Comparison of ENCODE assay signal across 20 cellular contexts in the genomic region with DNA sequence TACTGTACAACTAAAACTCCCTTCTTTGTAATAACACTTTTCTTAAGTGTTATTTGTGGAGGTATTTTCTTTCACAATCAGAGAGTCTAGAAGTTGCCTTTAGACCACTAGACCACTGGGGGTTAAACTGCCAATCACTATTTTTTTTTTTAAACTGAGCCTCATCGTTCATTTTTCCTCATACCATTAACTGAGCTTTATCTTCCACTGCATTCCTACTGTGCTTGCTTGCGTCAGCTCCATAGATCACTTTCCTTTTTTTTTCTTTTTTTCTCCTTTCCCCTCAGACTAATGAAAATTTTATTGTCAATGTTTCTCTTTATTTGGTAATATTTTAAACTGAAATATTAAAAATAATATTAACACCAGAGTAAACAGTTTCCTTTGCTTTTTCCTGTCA.
DNase-seq lines count a peak whose midpoint lies in the region; ATAC-seq and TF ChIP-seq lines count a peak whose summit lies in the region.
"Had no signal": no experiment of that assay in that cellular context is flagged by ENCODE, and none has a peak within 500 bp of the region (broad histone marks: within the 10 kb centered on the region; RNA-seq: fewer than 3 reads in every experiment).

No MANE protein-coding gene starts in this region.

- no peak overlapping the region for H4K8ac ChIP-seq in mesenchymal stem cell (ENCODE audit: low read length)

- no peak overlapping the region for H4K91ac ChIP-seq in mesenchymal stem cell (ENCODE audit: low read length)

- H2AFZ ChIP-seq in mesenchymal stem cell (ENCODE audit: low read depth, low read length) (no peak overlapping the region), smooth muscle cell (ENCODE audit: low read depth) (peak overlapping the region; percentile 76)

- no peak overlapping the region for H2AK5ac ChIP-seq in mesenchymal stem cell (ENCODE audit: low read length, severe bottlenecking)

- no peak overlapping the region for H3K23ac ChIP-seq in mesenchymal stem cell (ENCODE audit: low read length in 2 of 2)

- H3K79me2 ChIP-seq in smooth muscle cell (ENCODE audit: low read depth) = no peaks in the 10 kb centered on the region

- H3K9me3 ChIP-seq in mesenchymal stem cell (ENCODE audit: control insufficient read depth, low read length) (peaks cover 3% of the 10 kb centered on the region), smooth muscle cell (replicated peaks; ENCODE audit: low read depth) (no peaks in the 10 kb centered on the region)
- H3K9me3 ChIP-seq: BLaER1, Caco-2 had no signal

- H3K14ac ChIP-seq in mesenchymal stem cell (ENCODE audit: low read length in 2 of 2) = no peak overlapping the region

- H3K4me2 ChIP-seq in mesenchymal stem cell (ENCODE audit: low read length, poor library complexity, severe bottlenecking) (no peak overlapping the region), smooth muscle cell (peak overlapping the region; percentile 75)
- H3K4me2 ChIP-seq: BLaER1, GM23338 had no signal

- H3F3A ChIP-seq in smooth muscle cell (ENCODE audit: low read depth) = no peaks in the 10 kb centered on the region

- no peak overlapping the region for H3K27ac Mint-ChIP-seq in stimulated activated naive B cell treated with anti-CD40 and anti-IgM and Interleukin-4, amounts not matched to agents 10 μg/mL and 1 μg/mL and 100 μg/mL, for 72 hours
- H3K27ac Mint-ChIP-seq: B cell; CD4-positive, CD25-positive, alpha-beta regulatory T cell; CD8-positive, alpha-beta T cell; H9 had no signal

- H3K4me1 Mint-ChIP-seq in stimulated activated naive B cell treated with anti-CD40 and anti-IgM and Interleukin-4, amounts not matched to agents 10 μg/mL and 1 μg/mL and 100 μg/mL, for 72 hours = no peaks in the 10 kb centered on the region
- H3K4me1 Mint-ChIP-seq: B cell; CD4-positive, CD25-positive, alpha-beta regulatory T cell; GM23338; H9 had no signal

- H3K79me1 ChIP-seq in mesenchymal stem cell (replicated peaks; ENCODE audit: low read length, poor library complexity, severe bottlenecking) = no peaks in the 10 kb centered on the region

- no peaks in the 10 kb centered on the region for H3K27me3 Mint-ChIP-seq in stimulated activated naive B cell treated with anti-CD40 and anti-IgM and Interleukin-4, amounts not matched to agents 10 μg/mL and 1 μg/mL and 100 μg/mL, for 72 hours
- H3K27me3 Mint-ChIP-seq: B cell; CD4-positive, CD25-positive, alpha-beta regulatory T cell had no signal

- no peak overlapping the region for H2BK15ac ChIP-seq in mesenchymal stem cell (ENCODE audit: low read depth, poor library complexity, severe bottlenecking)

- no peaks in the 10 kb centered on the region for H3K9me3 Mint-ChIP-seq in stimulated activated naive B cell treated with anti-CD40 and anti-IgM and Interleukin-4, amounts not matched to agents 10 μg/mL and 1 μg/mL and 100 μg/mL, for 72 hours
- H3K9me3 Mint-ChIP-seq: GM23338 had no signal

- no peak overlapping the region for H3K9ac ChIP-seq in mesenchymal stem cell (ENCODE audit: low read length)
- H3K9ac ChIP-seq in smooth muscle cell (ENCODE audit: low read depth) = no peak overlapping the region
- H3K9ac ChIP-seq: BLaER1 had no signal

- intact Hi-C loops in dorsolateral prefrontal cortex (cut with DNase I) = no loop called here

- H3K4ac ChIP-seq in mesenchymal stem cell (ENCODE audit: low read depth in 1 of 2, low read length in 2 of 2) = no peak overlapping the region

- H3K4me1 ChIP-seq in mesenchymal stem cell (ENCODE audit: control insufficient read depth, insufficient read depth, low read depth, low read length) (no peaks in the 10 kb centered on the region), smooth muscle cell (ENCODE audit: low read depth) (peaks cover 9% of the 10 kb centered on the region)
- H3K4me1 ChIP-seq: BLaER1, Caco-2 had no signal

- no peak overlapping the region for H2BK120ac ChIP-seq in mesenchymal stem cell (ENCODE audit: low read depth, low read length)

- H3K18ac ChIP-seq in mesenchymal stem cell (ENCODE audit: low read depth in 1 of 2, low read length in 2 of 2) = no peak overlapping the region

- H3K27ac ChIP-seq in mesenchymal stem cell (ENCODE audit: low read length, poor library complexity, severe bottlenecking) (no peak overlapping the region), smooth muscle cell (ENCODE audit: low read depth) (peak overlapping the region; percentile 52), dorsolateral prefrontal cortex (no peak overlapping the region)
- H3K27ac ChIP-seq: BLaER1, C4-2B had no signal

- H3K4me3 ChIP-seq in choroid plexus epithelial cell (ENCODE audit: low read depth, low read length) (no peak overlapping the region), mesenchymal stem cell (ENCODE audit: insufficient read depth in 1 of 2, low read depth in 1 of 2, low read length in 2 of 2) (no peak overlapping the region), smooth muscle cell (peak overlapping the region; percentile 9), dorsolateral prefrontal cortex (no peak overlapping the region)
- H3K4me3 ChIP-seq: BLaER1, GM12878, GM23338 had no signal

- WGBS in mesenchymal stem cell = 53% methylated on average over 2 of the region's 2 CpGs
- WGBS in smooth muscle cell (ENCODE audit: low lambda C conversion rate) = 25% methylated on average over 2 of the region's 2 CpGs

- no peaks in the 10 kb centered on the region for H3K36me3 Mint-ChIP-seq in stimulated activated naive B cell treated with anti-CD40 and anti-IgM and Interleukin-4, amounts not matched to agents 10 μg/mL and 1 μg/mL and 100 μg/mL, for 72 hours
- H3K36me3 Mint-ChIP-seq: CD4-positive, CD25-positive, alpha-beta regulatory T cell; CD8-positive, alpha-beta T cell had no signal

- H3K36me3 ChIP-seq in mesenchymal stem cell (ENCODE audit: control insufficient read depth in 1 of 2, insufficient read depth in 2 of 2, low read depth in 1 of 2, low read length in 2 of 2) = no peaks in the 10 kb centered on the region
- no peaks in the 10 kb centered on the region for H3K36me3 ChIP-seq in smooth muscle cell (ENCODE audit: low read depth)
- H3K36me3 ChIP-seq: BLaER1 had no signal

- H2BK12ac ChIP-seq in mesenchymal stem cell (ENCODE audit: low read length in 2 of 2) = no peak overlapping the region

- no peak for ATAC-seq in stimulated activated naive B cell treated with anti-CD40 and anti-IgM and Interleukin-4, amounts not matched to agents 10 μg/mL and 1 μg/mL and 100 μg/mL, for 72 hours (replicated peaks)
- ATAC-seq: CD8-positive, alpha-beta T cell; GM12878; GM23338; HCT116 had no signal

- no peak overlapping the region for H3K4me3 Mint-ChIP-seq in stimulated activated naive B cell treated with anti-CD40 and anti-IgM and Interleukin-4, amounts not matched to agents 10 μg/mL and 1 μg/mL and 100 μg/mL, for 72 hours
- H3K4me3 Mint-ChIP-seq: B cell; CD4-positive, CD25-positive, alpha-beta regulatory T cell; CD8-positive, alpha-beta T cell; GM23338; H9 had no signal

- H2BK5ac ChIP-seq in mesenchymal stem cell (ENCODE audit: low read depth, low read length, poor library complexity, severe bottlenecking) = no peak overlapping the region

- no peaks in the 10 kb centered on the region for H4K20me1 ChIP-seq in smooth muscle cell (ENCODE audit: low read depth)
- H4K20me1 ChIP-seq: BLaER1 had no signal

- DNase-seq in amniotic epithelial cell (ENCODE audit: low read depth) = peak; percentile 59
- peak; percentile 71 for DNase-seq in choroid plexus epithelial cell (ENCODE audit: low read depth)
- peak; percentile 29 for DNase-seq in mesenchymal stem cell
- DNase-seq in smooth muscle cell (lab: John Stamatoyannopoulos, UW; ENCODE audit: unreplicated experiment) = no peak
- no peak for DNase-seq in activated CD4-positive, CD25-positive, alpha-beta regulatory T cell treated with anti-CD3 and anti-CD28 coated beads, Interleukin-2, amount 50 U/mL, for 72 hours
- DNase-seq in stimulated activated naive B cell treated with anti-CD40 and anti-IgM and Interleukin-4, amounts not matched to agents 10 μg/mL and 1 μg/mL and 100 μg/mL, for 72 hours = no peak
- no peak for DNase-seq in dorsolateral prefrontal cortex
- DNase-seq: Caco-2; CD4-positive, CD25-positive, alpha-beta regulatory T cell; CD8-positive, alpha-beta T cell; DMS153; EL; GDM1; H9 had no signal

- no peak for TF ChIP-seq CTCF in choroid plexus epithelial cell (conservative IDR thresholded peaks at IDR 0.05; ENCODE audit: low read depth, low read length)
- TF ChIP-seq CTCF in smooth muscle cell (IDR thresholded peaks at IDR 0.05; ENCODE audit: borderline replicate concordance, insufficient read depth, poor library complexity, severe bottlenecking) = no peak
- no peak for TF ChIP-seq CTCF in dorsolateral prefrontal cortex (IDR thresholded peaks at IDR 0.05 in 54 of 56, conservative IDR thresholded peaks at IDR 0.05 in 2 of 56; ENCODE audit: low read depth in 1 of 56, partially characterized antibody in 56 of 56)

- H3K27me3 ChIP-seq in mesenchymal stem cell (ENCODE audit: control insufficient read depth in 1 of 2, insufficient read depth in 1 of 2, low read length in 2 of 2) = no peaks in the 10 kb centered on the region
- no peaks in the 10 kb centered on the region for H3K27me3 ChIP-seq in smooth muscle cell (ENCODE audit: low read depth)
- no peaks in the 10 kb centered on the region for H3K27me3 ChIP-seq in dorsolateral prefrontal cortex
- H3K27me3 ChIP-seq: BLaER1 had no signal

Comparison
In these comparisons a context has a peak if more than half of its experiments do, and no peak if none do; other contexts are left out.
1. DNase-seq: peak in amniotic epithelial cell (single experiment), choroid plexus epithelial cell (single experiment) and mesenchymal stem cell (single experiment); none in smooth muscle cell (single experiment), activated CD4-positive, CD25-positive, alpha-beta regulatory T cell treated with anti-CD3 and anti-CD28 coated beads, Interleukin-2, amount 50 U/mL, for 72 hours (single experiment), stimulated activated naive B cell treated with anti-CD40 and anti-IgM and Interleukin-4, amounts not matched to agents 10 μg/mL and 1 μg/mL and 100 μg/mL, for 72 hours (single experiment) and dorsolateral prefrontal cortex (0 of 10).